Comparison of ENCODE assay signal across 1 cellular context in genomic region chr9:125261501-125262216, GRCh38.
TF ChIP-seq lines count a peak whose summit lies in the region.

Gene GAPVD1, plus strand, starts transcription at chr9:125261826. Its CDS starts 37,096 bp downstream, at chr9:125298922.

TF ChIP-seq in HEK293, 187 proteins besides CTCF, POLR2A, EP300 and RAD21 (continued from another document):
- TF ChIP-seq ZNF639 (tag by site-specific recombination; IDR thresholded peaks at IDR 0.05) (no peak), ZNF157 (tag by site-specific recombination; IDR thresholded peaks at IDR 0.05) (no peak), ZNF658 (tag by site-specific recombination; IDR thresholded peaks at IDR 0.05) (no peak), GLIS1 (tag by site-specific recombination; IDR thresholded peaks at IDR 0.05) (no peak; the same call in none of the 2 replicates), ZNF404 (tag by site-specific recombination; IDR thresholded peaks at IDR 0.05) (no peak), ZNF677 (tag by site-specific recombination; IDR thresholded peaks at IDR 0.05) (no peak), PRDM4 (tag by site-specific recombination; IDR thresholded peaks at IDR 0.05) (no peak), ZBTB21 (tag by site-specific recombination; IDR thresholded peaks at IDR 0.05) (no peak), ZNF366 (tag by site-specific recombination; conservative IDR thresholded peaks at IDR 0.05) (no peak), SETDB1 (IDR thresholded peaks at IDR 0.05; ENCODE audit: insufficient read length, low read length) (no peak), ZNF10 (tag by site-specific recombination; IDR thresholded peaks at IDR 0.05) (no peak), ZNF600 (tag by site-specific recombination; IDR thresholded peaks at IDR 0.05) (no peak), ZNF76 (tag by site-specific recombination; IDR thresholded peaks at IDR 0.05; ENCODE audit: borderline replicate concordance, low read depth) (peak; percentile 91), ZSCAN23 (tag by site-specific recombination; IDR thresholded peaks at IDR 0.05) (no peak), ZNF221 (tag by site-specific recombination; IDR thresholded peaks at IDR 0.05; ENCODE audit: borderline replicate concordance) (no peak), ZNF248 (tag by site-specific recombination; IDR thresholded peaks at IDR 0.05) (no peak), ZNF473 (tag by site-specific recombination; IDR thresholded peaks at IDR 0.05) (no peak), ZNF791 (tag by site-specific recombination; IDR thresholded peaks at IDR 0.05) (no peak), ZBTB20 (tag by site-specific recombination; IDR thresholded peaks at IDR 0.05) (peak; percentile 56; the same call in 1 of the 2 replicates), ZNF16 (tag by site-specific recombination; IDR thresholded peaks at IDR 0.05; ENCODE audit: low read depth) (no peak), ZNF175 (tag by site-specific recombination; IDR thresholded peaks at IDR 0.05) (no peak), ZNF37A (tag by site-specific recombination; IDR thresholded peaks at IDR 0.05) (no peak), ZBTB49 (tag by site-specific recombination; IDR thresholded peaks at IDR 0.05; ENCODE audit: low read depth) (no peak), ZBTB7A (tag by site-specific recombination; IDR thresholded peaks at IDR 0.05; ENCODE audit: low read depth) (no peak), ZNF560 (tag by site-specific recombination; IDR thresholded peaks at IDR 0.05; ENCODE audit: borderline replicate concordance) (no peak), ZIC2 (tag by site-specific recombination; IDR thresholded peaks at IDR 0.05) (peak; percentile 30; the same call in 1 of the 2 replicates), ZNF571 (tag by site-specific recombination; IDR thresholded peaks at IDR 0.05) (no peak), ZNF768 (tag by site-specific recombination; IDR thresholded peaks at IDR 0.05) (no peak), ZNF292 (tag by site-specific recombination; IDR thresholded peaks at IDR 0.05; ENCODE audit: borderline replicate concordance, low read depth) (no peak), ZNF501 (tag by site-specific recombination; IDR thresholded peaks at IDR 0.05) (no peak; the same call in 1 of the 2 replicates), ZNF302 (tag by site-specific recombination; IDR thresholded peaks at IDR 0.05; ENCODE audit: low read depth) (no peak), ZNF449 (tag by site-specific recombination; IDR thresholded peaks at IDR 0.05) (no peak), KLF1 (tag by site-specific recombination; IDR thresholded peaks at IDR 0.05) (no peak), ZBTB10 (tag by site-specific recombination; IDR thresholded peaks at IDR 0.05) (0 out of 2 replicates have a peak, but pooled peaks have one; percentile 28), ZNF623 (tag by site-specific recombination; IDR thresholded peaks at IDR 0.05) (no peak), ZBTB44 (tag by site-specific recombination; IDR thresholded peaks at IDR 0.05) (no peak), ZNF423 (tag by site-specific recombination; IDR thresholded peaks at IDR 0.05) (no peak), BCL11B (tag by site-specific recombination; IDR thresholded peaks at IDR 0.05; ENCODE audit: low read depth) (no peak), KLF8 (tag by site-specific recombination; IDR thresholded peaks at IDR 0.05) (peak; percentile 21; the same call in 1 of the 2 replicates), ZFP3 (tag by site-specific recombination; IDR thresholded peaks at IDR 0.05; ENCODE audit: low read depth) (no peak), RBAK (tag by site-specific recombination; IDR thresholded peaks at IDR 0.05) (no peak), ZXDB (tag by site-specific recombination; IDR thresholded peaks at IDR 0.05) (0 out of 2 replicates have a peak, but pooled peaks have one; percentile 43), GLIS2 (tag by site-specific recombination; IDR thresholded peaks at IDR 0.05) (peak; percentile 50; the same call in 1 of the 2 replicates), PRDM1 (tag by site-specific recombination; IDR thresholded peaks at IDR 0.05) (peak; percentile 12; the same call in 1 of the 2 replicates), ZBTB8A (tag by site-specific recombination; IDR thresholded peaks at IDR 0.05) (no peak), ZNF202 (tag by site-specific recombination; IDR thresholded peaks at IDR 0.05; ENCODE audit: borderline replicate concordance) (no peak), ZNF112 (tag by site-specific recombination; IDR thresholded peaks at IDR 0.05) (no peak), ZNF391 (tag by site-specific recombination; IDR thresholded peaks at IDR 0.05; ENCODE audit: borderline replicate concordance, low read depth) (peak; percentile 66; the same call in 1 of the 2 replicates), ZNF24 (tag by site-specific recombination; IDR thresholded peaks at IDR 0.05) (no peak), OVOL3 (tag by site-specific recombination; IDR thresholded peaks at IDR 0.05) (no peak), GLI2 (tag by site-specific recombination; IDR thresholded peaks at IDR 0.05; ENCODE audit: borderline replicate concordance, low read depth) (no peak), YY2 (tag by site-specific recombination; IDR thresholded peaks at IDR 0.05) (no peak; the same call in 1 of the 2 replicates), SP3 (tag by site-specific recombination; IDR thresholded peaks at IDR 0.05) (no peak)
